In the genomic region with DNA sequence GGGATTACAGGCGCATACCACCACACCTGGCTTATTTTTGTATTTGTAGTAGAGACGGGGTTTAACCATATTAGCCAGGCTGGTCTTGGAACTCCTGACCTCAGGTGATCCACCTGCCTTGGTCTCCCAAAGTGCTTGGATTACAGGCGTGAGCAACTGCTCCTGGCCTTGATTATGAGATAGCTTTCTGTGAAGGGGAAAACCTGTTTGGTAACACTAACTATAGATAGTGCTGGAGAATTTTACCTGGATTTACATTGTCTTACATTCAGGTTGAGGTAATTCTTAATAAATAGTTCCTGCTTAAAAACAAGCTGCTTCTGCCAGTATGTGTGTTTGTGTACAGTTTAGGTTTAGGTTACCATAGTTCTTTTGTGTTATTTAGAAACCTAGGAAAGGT, we compare ENCODE assay signal across 1 cellular context.
TF ChIP-seq lines count a peak whose summit lies in the region.

No MANE protein-coding gene starts in this region.

TF ChIP-seq in WTC11, 78 proteins besides CTCF, POLR2A, EP300 and RAD21 (continued from another document):
- TF ChIP-seq, protein P1, sequence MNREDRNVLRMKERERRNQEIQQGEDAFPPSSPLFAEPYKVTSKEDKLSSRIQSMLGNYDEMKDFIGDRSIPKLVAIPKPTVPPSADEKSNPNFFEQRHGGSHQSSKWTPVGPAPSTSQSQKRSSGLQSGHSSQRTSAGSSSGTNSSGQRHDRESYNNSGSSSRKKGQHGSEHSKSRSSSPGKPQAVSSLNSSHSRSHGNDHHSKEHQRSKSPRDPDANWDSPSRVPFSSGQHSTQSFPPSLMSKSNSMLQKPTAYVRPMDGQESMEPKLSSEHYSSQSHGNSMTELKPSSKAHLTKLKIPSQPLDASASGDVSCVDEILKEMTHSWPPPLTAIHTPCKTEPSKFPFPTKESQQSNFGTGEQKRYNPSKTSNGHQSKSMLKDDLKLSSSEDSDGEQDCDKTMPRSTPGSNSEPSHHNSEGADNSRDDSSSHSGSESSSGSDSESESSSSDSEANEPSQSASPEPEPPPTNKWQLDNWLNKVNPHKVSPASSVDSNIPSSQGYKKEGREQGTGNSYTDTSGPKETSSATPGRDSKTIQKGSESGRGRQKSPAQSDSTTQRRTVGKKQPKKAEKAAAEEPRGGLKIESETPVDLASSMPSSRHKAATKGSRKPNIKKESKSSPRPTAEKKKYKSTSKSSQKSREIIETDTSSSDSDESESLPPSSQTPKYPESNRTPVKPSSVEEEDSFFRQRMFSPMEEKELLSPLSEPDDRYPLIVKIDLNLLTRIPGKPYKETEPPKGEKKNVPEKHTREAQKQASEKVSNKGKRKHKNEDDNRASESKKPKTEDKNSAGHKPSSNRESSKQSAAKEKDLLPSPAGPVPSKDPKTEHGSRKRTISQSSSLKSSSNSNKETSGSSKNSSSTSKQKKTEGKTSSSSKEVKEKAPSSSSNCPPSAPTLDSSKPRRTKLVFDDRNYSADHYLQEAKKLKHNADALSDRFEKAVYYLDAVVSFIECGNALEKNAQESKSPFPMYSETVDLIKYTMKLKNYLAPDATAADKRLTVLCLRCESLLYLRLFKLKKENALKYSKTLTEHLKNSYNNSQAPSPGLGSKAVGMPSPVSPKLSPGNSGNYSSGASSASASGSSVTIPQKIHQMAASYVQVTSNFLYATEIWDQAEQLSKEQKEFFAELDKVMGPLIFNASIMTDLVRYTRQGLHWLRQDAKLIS (CRISPR knock-in tag; IDR thresholded peaks at IDR 0.05; ENCODE audit: borderline replicate concordance): no peak
- TF ChIP-seq, protein P2, sequence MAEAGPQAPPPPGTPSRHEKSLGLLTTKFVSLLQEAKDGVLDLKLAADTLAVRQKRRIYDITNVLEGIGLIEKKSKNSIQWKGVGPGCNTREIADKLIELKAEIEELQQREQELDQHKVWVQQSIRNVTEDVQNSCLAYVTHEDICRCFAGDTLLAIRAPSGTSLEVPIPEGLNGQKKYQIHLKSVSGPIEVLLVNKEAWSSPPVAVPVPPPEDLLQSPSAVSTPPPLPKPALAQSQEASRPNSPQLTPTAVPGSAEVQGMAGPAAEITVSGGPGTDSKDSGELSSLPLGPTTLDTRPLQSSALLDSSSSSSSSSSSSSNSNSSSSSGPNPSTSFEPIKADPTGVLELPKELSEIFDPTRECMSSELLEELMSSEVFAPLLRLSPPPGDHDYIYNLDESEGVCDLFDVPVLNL (CRISPR knock-in tag; IDR thresholded peaks at IDR 0.05; ENCODE audit: borderline replicate concordance, low read depth): no peak
- TF ChIP-seq, protein P3, sequence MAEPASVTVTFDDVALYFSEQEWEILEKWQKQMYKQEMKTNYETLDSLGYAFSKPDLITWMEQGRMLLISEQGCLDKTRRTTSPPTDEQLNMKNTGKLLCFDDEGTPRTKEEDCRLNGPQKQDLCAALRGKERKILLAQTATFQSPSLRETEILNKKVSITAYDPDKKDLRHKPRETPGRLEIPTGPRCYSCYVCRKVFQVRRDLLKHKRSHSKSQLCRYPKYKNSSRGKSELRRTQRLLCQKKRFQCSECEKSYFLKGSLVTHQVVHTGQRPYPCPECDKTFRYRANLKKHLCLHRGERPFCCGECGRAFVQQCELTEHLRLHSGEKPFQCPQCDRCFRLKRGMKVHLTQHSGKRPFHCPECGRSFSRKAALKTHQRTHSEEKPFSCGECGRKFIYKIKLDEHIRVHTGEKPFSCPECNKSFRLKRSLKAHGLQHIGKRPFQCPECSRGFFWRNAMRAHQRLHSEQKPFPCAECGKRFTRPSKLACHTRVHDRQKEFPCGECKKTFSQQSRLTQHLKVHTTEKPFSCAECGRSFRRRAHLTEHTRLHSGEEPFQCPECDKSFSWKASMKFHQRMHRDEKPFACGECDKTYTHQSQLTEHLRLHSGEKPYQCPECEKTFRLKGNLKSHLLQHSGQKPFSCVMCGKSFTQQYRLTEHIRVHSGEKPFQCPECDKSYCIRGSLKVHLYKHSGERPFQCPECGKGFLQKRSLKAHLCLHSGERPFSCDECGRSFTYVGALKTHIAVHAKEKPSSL (CRISPR knock-in tag; conservative IDR thresholded peaks at IDR 0.05): no peak
- TF ChIP-seq ELF4 (CRISPR knock-in tag; IDR thresholded peaks at IDR 0.05; ENCODE audit: low read depth): no peak
